Comparison of ENCODE assay signal across 28 cellular contexts in the genomic region with DNA sequence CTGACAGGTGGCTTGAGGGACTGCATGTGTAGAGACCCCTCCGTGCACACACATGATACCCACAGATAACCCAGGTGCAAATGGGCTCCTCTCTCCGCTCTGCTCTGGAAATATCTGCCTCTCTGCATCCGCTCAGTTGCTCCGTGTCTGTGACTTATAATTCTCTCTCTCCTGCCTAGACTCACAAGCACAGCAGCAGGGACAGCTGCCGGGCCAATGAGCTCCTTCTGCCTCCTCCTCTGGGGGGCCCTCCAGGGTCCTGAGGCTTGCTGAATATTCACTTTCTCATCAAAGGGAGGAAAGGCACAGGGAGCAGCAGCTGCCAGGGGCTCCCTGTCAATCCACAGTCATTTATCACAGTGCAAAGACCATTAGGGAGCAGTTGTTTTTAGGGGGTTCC. TPM values are rescaled to one million over a fixed set of nuclear protein-coding genes. Genes with fewer than 3 reads are reported as not detected.
"Had no signal": no experiment of that assay in that cellular context is flagged by ENCODE, and none has a peak within 500 bp of the region (broad histone marks: within the 10 kb centered on the region; RNA-seq: fewer than 3 reads in every experiment).

No MANE protein-coding gene starts in this region.

- H3K4me1 Mint-ChIP-seq: activated B cell treated with CpG ODN at 0.5 μM for 24 hours; activated naive CD4-positive, alpha-beta T cell treated with anti-CD3 and anti-CD28 coated beads, Interleukin-2, amount 50 U/mL, for 24 hours; activated naive CD8-positive, alpha-beta T cell treated with anti-CD3 and anti-CD28 coated beads, Interleukin-2, amount 50 U/mL, for 24 hours; activated T-helper 17 cell treated with anti-CD3 and anti-CD28 coated beads, Interleukin-2, amount 50 U/mL, for 72 hours; memory B cell; T-helper 17 cell had no signal

- H3K27ac Mint-ChIP-seq: activated B cell treated with CpG ODN at 0.5 μM for 24 hours; activated CD8-positive, alpha-beta T cell treated with anti-CD3 and anti-CD28 coated beads for 36 hours; activated naive CD4-positive, alpha-beta T cell treated with anti-CD3 and anti-CD28 coated beads, Interleukin-2, amount 50 U/mL, for 24 hours; activated naive CD8-positive, alpha-beta T cell treated with anti-CD3 and anti-CD28 coated beads, Interleukin-2, amount 50 U/mL, for 24 hours; activated T-helper 17 cell treated with anti-CD3 and anti-CD28 coated beads, Interleukin-2, amount 50 U/mL, for 72 hours; dendritic cell treated with granulocyte-macrophage colony-stimulating factor and Interleukin-4, amounts not matched to agents 40 ng/mL and 50 ng/mL, for 4 days; memory B cell; natural killer cell; T-helper 17 cell; type B pancreatic cell had no signal

- H3K27me3 Mint-ChIP-seq: activated B cell treated with CpG ODN at 0.5 μM for 24 hours; activated CD8-positive, alpha-beta T cell treated with anti-CD3 and anti-CD28 coated beads for 36 hours; activated naive CD4-positive, alpha-beta T cell treated with anti-CD3 and anti-CD28 coated beads, Interleukin-2, amount 50 U/mL, for 24 hours; activated naive CD8-positive, alpha-beta T cell treated with anti-CD3 and anti-CD28 coated beads, Interleukin-2, amount 50 U/mL, for 24 hours; dendritic cell treated with granulocyte-macrophage colony-stimulating factor and Interleukin-4, amounts not matched to agents 40 ng/mL and 50 ng/mL, for 4 days had no signal

- H3K27me3 ChIP-seq: breast epithelium, esophagus muscularis mucosa, foreskin keratinocyte, right lobe of liver, testis, uterus had no signal

- H3K4me3 Mint-ChIP-seq: activated B cell treated with CpG ODN at 0.5 μM for 24 hours; activated CD8-positive, alpha-beta T cell treated with anti-CD3 and anti-CD28 coated beads for 36 hours; activated naive CD4-positive, alpha-beta T cell treated with anti-CD3 and anti-CD28 coated beads, Interleukin-2, amount 50 U/mL, for 24 hours; activated naive CD8-positive, alpha-beta T cell treated with anti-CD3 and anti-CD28 coated beads, Interleukin-2, amount 50 U/mL, for 24 hours; activated T-cell treated with anti-CD3 and anti-CD28 coated beads, Interleukin-2, amount 50 U/mL, for 4 hours; activated T-helper 17 cell treated with anti-CD3 and anti-CD28 coated beads, Interleukin-2, amount 50 U/mL, for 72 hours; dendritic cell treated with granulocyte-macrophage colony-stimulating factor and Interleukin-4, amounts not matched to agents 40 ng/mL and 50 ng/mL, for 4 days; memory B cell; natural killer cell; T-helper 17 cell; type B pancreatic cell had no signal

- H3K4me3 ChIP-seq: breast epithelium, esophagus muscularis mucosa, heart left ventricle, right lobe of liver, testis, uterus had no signal

- H3K36me3 ChIP-seq: breast epithelium, esophagus muscularis mucosa, heart left ventricle, right lobe of liver, uterus had no signal

- H3K36me3 Mint-ChIP-seq: activated naive CD4-positive, alpha-beta T cell treated with anti-CD3 and anti-CD28 coated beads, Interleukin-2, amount 50 U/mL, for 24 hours; memory B cell; natural killer cell; type B pancreatic cell had no signal

- H3K27ac ChIP-seq: breast epithelium, esophagus muscularis mucosa, foreskin keratinocyte, heart left ventricle, right lobe of liver, testis, uterus had no signal

- H3K9me3 Mint-ChIP-seq: activated B cell treated with CpG ODN at 0.5 μM for 24 hours; activated CD8-positive, alpha-beta T cell treated with anti-CD3 and anti-CD28 coated beads for 36 hours; activated naive CD4-positive, alpha-beta T cell treated with anti-CD3 and anti-CD28 coated beads, Interleukin-2, amount 50 U/mL, for 24 hours; activated naive CD8-positive, alpha-beta T cell treated with anti-CD3 and anti-CD28 coated beads, Interleukin-2, amount 50 U/mL, for 24 hours; activated T-cell treated with anti-CD3 and anti-CD28 coated beads, Interleukin-2, amount 50 U/mL, for 4 hours; activated T-helper 17 cell treated with anti-CD3 and anti-CD28 coated beads, Interleukin-2, amount 50 U/mL, for 72 hours; dendritic cell treated with granulocyte-macrophage colony-stimulating factor and Interleukin-4, amounts not matched to agents 40 ng/mL and 50 ng/mL, for 4 days; memory B cell; natural killer cell had no signal

- ATAC-seq: activated CD8-positive, alpha-beta T cell treated with anti-CD3 and anti-CD28 coated beads for 36 hours; activated naive CD8-positive, alpha-beta T cell treated with anti-CD3 and anti-CD28 coated beads, Interleukin-2, amount 50 U/mL, for 24 hours; activated T-cell treated with anti-CD3 and anti-CD28 coated beads, Interleukin-2, amount 50 U/mL, for 4 hours; activated T-helper 17 cell treated with anti-CD3 and anti-CD28 coated beads, Interleukin-2, amount 50 U/mL, for 72 hours; foreskin keratinocyte; heart left ventricle; natural killer cell; right lobe of liver; T-helper 17 cell had no signal

- H3K4me1 ChIP-seq: breast epithelium, esophagus muscularis mucosa, foreskin keratinocyte, heart left ventricle, right lobe of liver, testis, uterus had no signal

- DNase-seq: activated B cell treated with CpG ODN at 0.5 μM for 24 hours; activated CD4-positive, alpha-beta T cell treated with anti-CD3 and anti-CD28 coated beads, Interleukin-2, amount 50 U/mL, for 1 hour; activated CD8-positive, alpha-beta T cell treated with anti-CD3 and anti-CD28 coated beads for 36 hours; activated naive CD8-positive, alpha-beta T cell treated with anti-CD3 and anti-CD28 coated beads, Interleukin-2, amount 50 U/mL, for 24 hours; activated T-cell treated with anti-CD3 and anti-CD28 coated beads, Interleukin-2, amount 50 U/mL, for 4 hours; amygdala; central memory CD4-positive, alpha-beta T cell; foreskin keratinocyte; heart left ventricle; hypothalamus; islet precursor cell; natural killer cell; right lobe of liver; stimulated activated CD4-positive, alpha-beta T cell treated with anti-CD3 and anti-CD28 coated beads, Interleukin-2, amount 100 ng/mL, for 48 hours; stimulated activated naive CD4-positive, alpha-beta T cell treated with Interleukin-2 at 50 U/mL for 16 hours; T-helper 17 cell; testis; uterus had no signal

RNA-seq across cellular contexts. Expression of a gene that starts 24.1 kb away (rescaled TPM):
- total RNA-seq: activated B cell treated with CpG ODN at 0.5 μM for 24 hours; activated CD8-positive, alpha-beta T cell treated with anti-CD3 and anti-CD28 coated beads for 36 hours; activated T-cell treated with anti-CD3 and anti-CD28 coated beads, Interleukin-2, amount 50 U/mL, for 4 hours; breast epithelium; foreskin keratinocyte; heart left ventricle; osteoblast; renal cortical epithelial cell; skeletal muscle tissue had no signal
- polyA plus RNA-seq: foreskin keratinocyte, heart left ventricle had no signal
